In genomic region chr3:52374173-52374572, GRCh38 we compare ENCODE assay signal across 1 cellular context.
TF ChIP-seq lines count a peak whose summit lies in the region.

No MANE protein-coding gene starts in this region.

TF ChIP-seq in GM12878, 131 proteins besides CTCF, POLR2A, EP300 and RAD21:
- TF ChIP-seq ZZZ3 (IDR thresholded peaks at IDR 0.05; ENCODE audit: control insufficient read depth, insufficient read length, low read depth) (no peak), POU2F2 (IDR thresholded peaks at IDR 0.05; ENCODE audit: borderline replicate concordance, low read depth, low read length) (no peak), ETV6 (conservative IDR thresholded peaks at IDR 0.05 in 1 of 2, IDR thresholded peaks at IDR 0.05 in 1 of 2; ENCODE audit: borderline replicate concordance in 1 of 2, low read depth in 1 of 2) (no peak), HCFC1 (IDR thresholded peaks at IDR 0.05; ENCODE audit: low read length) (no peak), DPF2 (IDR thresholded peaks at IDR 0.05) (no peak), FOXM1 (IDR thresholded peaks at IDR 0.05; ENCODE audit: low read depth, low read length) (no peak), FOS (IDR thresholded peaks at IDR 0.05; ENCODE audit: borderline replicate concordance, extremely low read depth, insufficient read length) (no peak)
